ENCODE assay signal across 8 cellular contexts in genomic region chr12:6375269-6376078, GRCh38. TPM values are rescaled to one million over a fixed set of nuclear protein-coding genes. Genes with fewer than 3 reads are reported as not detected.
DNase-seq lines count a peak whose midpoint lies in the region; ATAC-seq and TF ChIP-seq lines count a peak whose summit lies in the region.

SCNN1A (minus strand) TSS chr12:6375563; CDS start chr12:6374783, 780 bp downstream.

- CTCF ChIA-PET in activated CD4-positive, alpha-beta T cell treated with anti-CD3 and anti-CD28 coated beads for 36 hours (lab: Charles Lee): interaction anchor here (0.6 to 1.2 kb wide), 3 partner anchors 10 to 51 kb away, joined by 3 to 4 read pairs (median 3); no protein-coding TSS in a partner anchor
- CTCF ChIA-PET in activated CD8-positive, alpha-beta T cell treated with anti-CD3 and anti-CD28 coated beads for 36 hours (lab: Charles Lee): no interaction called here

- peaks cover 38% of the 10 kb centered on the region for H3K4me1 ChIP-seq in testis

- H3K27ac Mint-ChIP-seq in activated CD4-positive, alpha-beta T cell treated with anti-CD3 and anti-CD28 coated beads for 36 hours: peak within 1 kb of the TSS; percentile 75
- peak within 1 kb of the TSS; percentile 58 for H3K27ac Mint-ChIP-seq in activated CD8-positive, alpha-beta T cell treated with anti-CD3 and anti-CD28 coated beads for 36 hours

- no peak for DNase-seq in activated CD4-positive, alpha-beta T cell treated with anti-CD3 and anti-CD28 coated beads for 36 hours
- DNase-seq in activated CD4-positive, alpha-beta T cell treated with anti-CD3 and anti-CD28 coated beads, Interleukin-2, amount 50 U/mL, for 48 hours: no peak
- no peak for DNase-seq in activated CD8-positive, alpha-beta T cell treated with anti-CD3 and anti-CD28 coated beads for 36 hours
- no peak for DNase-seq in kidney epithelial cell (ENCODE audit: low read depth)
- no peak for DNase-seq in testis
- no peak for DNase-seq in RKO (ENCODE audit: low spot score)
- no peak for DNase-seq in pons (ENCODE audit: low spot score)
- DNase-seq in activated gamma-delta T cell (lab: John Stamatoyannopoulos, UW): no peak

- no peak within 1 kb of the TSS for H3K4me3 Mint-ChIP-seq in activated CD4-positive, alpha-beta T cell treated with anti-CD3 and anti-CD28 coated beads for 36 hours
- peak within 1 kb of the TSS; percentile 58 for H3K4me3 Mint-ChIP-seq in activated CD8-positive, alpha-beta T cell treated with anti-CD3 and anti-CD28 coated beads for 36 hours

- no peak for TF ChIP-seq CTCF in activated CD8-positive, alpha-beta T cell treated with anti-CD3 and anti-CD28 coated beads for 36 hours (IDR thresholded peaks at IDR 0.05)
- TF ChIP-seq CTCF in kidney epithelial cell (IDR thresholded peaks at IDR 0.05; ENCODE audit: insufficient read depth, low read length, poor library complexity, severe bottlenecking) (no peak), testis (IDR thresholded peaks at IDR 0.05) (no peak)

- H3K36me3 ChIP-seq in kidney epithelial cell (ENCODE audit: control insufficient read depth, insufficient read depth, low read length): no peaks in the 10 kb centered on the region
- H3K36me3 ChIP-seq in testis (ENCODE audit: low read depth, missing control alignments): no peaks in the 10 kb centered on the region

- no peak for ATAC-seq in activated CD4-positive, alpha-beta T cell treated with anti-CD3 and anti-CD28 coated beads for 36 hours
- ATAC-seq in activated CD8-positive, alpha-beta T cell treated with anti-CD3 and anti-CD28 coated beads for 36 hours: no peak

- peaks cover 31% of the 10 kb centered on the region for H3K4me1 Mint-ChIP-seq in activated CD4-positive, alpha-beta T cell treated with anti-CD3 and anti-CD28 coated beads for 36 hours
- H3K4me1 Mint-ChIP-seq in activated CD8-positive, alpha-beta T cell treated with anti-CD3 and anti-CD28 coated beads for 36 hours (ENCODE audit: low read depth): peaks cover 40% of the 10 kb centered on the region

- H3K27me3 ChIP-seq in kidney epithelial cell (ENCODE audit: control insufficient read depth, insufficient read depth, low read length) (no peaks in the 10 kb centered on the region), testis (no peaks in the 10 kb centered on the region)

- no peaks in the 10 kb centered on the region for H3K36me3 Mint-ChIP-seq in activated CD4-positive, alpha-beta T cell treated with anti-CD3 and anti-CD28 coated beads for 36 hours (ENCODE audit: low read depth)
- H3K36me3 Mint-ChIP-seq in activated CD8-positive, alpha-beta T cell treated with anti-CD3 and anti-CD28 coated beads for 36 hours (ENCODE audit: low read depth): no peaks in the 10 kb centered on the region

- H3K27ac ChIP-seq in testis: peak within 1 kb of the TSS; percentile 68 to 77

- H3K9me3 Mint-ChIP-seq in activated CD4-positive, alpha-beta T cell treated with anti-CD3 and anti-CD28 coated beads for 36 hours (ENCODE audit: low read depth): no peaks in the 10 kb centered on the region
- H3K9me3 Mint-ChIP-seq in activated CD8-positive, alpha-beta T cell treated with anti-CD3 and anti-CD28 coated beads for 36 hours: no peaks in the 10 kb centered on the region

- H3K9me3 ChIP-seq in testis: no peaks in the 10 kb centered on the region

- 83 to 87% methylated on average over 14 to 15 of the region's 15 CpGs for whole genome bisulfite sequencing in testis, 2 donors

- POLR2A ChIA-PET in activated CD4-positive, alpha-beta T cell treated with anti-CD3 and anti-CD28 coated beads for 36 hours (lab: Charles Lee): interaction anchor here (0.6 kb wide), 1 partner anchor 483 kb away, joined by 10 read pairs; no protein-coding TSS in a partner anchor
- POLR2A ChIA-PET in activated CD8-positive, alpha-beta T cell treated with anti-CD3 and anti-CD28 coated beads for 36 hours (lab: Charles Lee): interaction anchor here (1.1 to 2.0 kb wide), 3 partner anchors 17 to 95 kb away, joined by 3 to 9 read pairs (median 3); partner anchors contain the start of gene VAMP1

- H3K27me3 Mint-ChIP-seq in activated CD4-positive, alpha-beta T cell treated with anti-CD3 and anti-CD28 coated beads for 36 hours: no peaks in the 10 kb centered on the region
- no peaks in the 10 kb centered on the region for H3K27me3 Mint-ChIP-seq in activated CD8-positive, alpha-beta T cell treated with anti-CD3 and anti-CD28 coated beads for 36 hours

- intact Hi-C loops in activated CD4-positive, alpha-beta T cell treated with anti-CD3 and anti-CD28 coated beads for 36 hours (cut with DNase I, micrococcal nuclease): no loop called here
- intact Hi-C loops in activated CD8-positive, alpha-beta T cell treated with anti-CD3 and anti-CD28 coated beads for 36 hours (cut with micrococcal nuclease): no loop called here
- intact Hi-C loops in testis (cut with DNase I; ENCODE audit: low total_unique reads): no loop called here

- TF ChIP-seq POLR2A in testis (IDR thresholded peaks at IDR 0.05): no peak

- H3K4me3 ChIP-seq in kidney epithelial cell (ENCODE audit: low read depth, low read length) (peak within 1 kb of the TSS; percentile 45), testis (no peak within 1 kb of the TSS)

RNA-seq across cellular contexts. Expression of gene SCNN1A, which starts in this region (rescaled TPM):
- total RNA-seq in activated CD4-positive, alpha-beta T cell treated with anti-CD3 and anti-CD28 coated beads for 36 hours: under 1 TPM in 1 of 2 experiments, not detected in 1; 0.05 TPM
- total RNA-seq in activated CD8-positive, alpha-beta T cell treated with anti-CD3 and anti-CD28 coated beads for 36 hours: 1 to 10 TPM; 2.3 to 3.8 TPM
- total RNA-seq in kidney epithelial cell: 10.4 and 11.1 TPM in 2 replicates
- 10 to 100 TPM; 22.7 to 43.1 TPM for total RNA-seq in testis
- polyA plus RNA-seq in testis (ENCODE audit: insufficient read depth, low read depth, low replicate concordance): 14.6 TPM
